In the genomic region with DNA sequence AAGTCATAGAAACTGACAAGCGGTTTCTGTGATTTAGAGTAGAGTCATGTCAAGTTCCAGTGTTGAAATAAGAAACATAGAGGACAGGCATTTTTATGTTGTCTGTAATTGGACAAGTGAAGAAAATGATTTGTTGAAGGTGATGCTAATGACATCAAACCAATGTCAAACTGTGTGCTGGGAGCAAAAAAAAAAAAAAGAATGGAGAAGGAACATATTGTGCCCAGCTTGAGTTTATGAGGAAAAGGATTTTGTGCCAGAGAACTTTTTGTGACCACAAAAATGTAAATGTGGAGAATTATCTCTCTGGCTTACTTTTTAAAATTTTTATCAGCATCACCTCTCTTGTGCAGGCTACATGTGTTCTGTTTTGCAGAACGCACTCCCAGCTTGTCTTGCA, we compare ENCODE assay signal across 16 cellular contexts.
"Had no signal": no experiment of that assay in that cellular context is flagged by ENCODE, and none has a peak within 500 bp of the region (broad histone marks: within the 10 kb centered on the region; RNA-seq: fewer than 3 reads in every experiment).

No MANE protein-coding gene starts in this region.

- H3K9me3 ChIP-seq: ascending aorta had no signal

- H3K4me1 ChIP-seq: ascending aorta had no signal

- H3K4me3 Mint-ChIP-seq: activated CD8-positive, alpha-beta T cell treated with anti-CD3 and anti-CD28 coated beads for 36 hours; activated naive CD4-positive, alpha-beta T cell treated with anti-CD3 and anti-CD28 coated beads, Interleukin-2, amount 50 U/mL, for 24 hours; T-helper 1 cell treated with Interleukin-12 subunit alpha and Interleukin-12 subunit beta and Interleukin-4 antibody, amounts not matched to agents 30 μg/mL and 1 μg/mL, for 36 hours had no signal

- H3K27me3 Mint-ChIP-seq: activated CD8-positive, alpha-beta T cell treated with anti-CD3 and anti-CD28 coated beads for 36 hours; activated naive CD4-positive, alpha-beta T cell treated with anti-CD3 and anti-CD28 coated beads, Interleukin-2, amount 50 U/mL, for 24 hours had no signal

- H3K4me3 ChIP-seq: ascending aorta had no signal

- H3K9me3 Mint-ChIP-seq: activated CD8-positive, alpha-beta T cell treated with anti-CD3 and anti-CD28 coated beads for 36 hours; T-helper 1 cell treated with Interleukin-12 subunit alpha and Interleukin-12 subunit beta and Interleukin-4 antibody, amounts not matched to agents 30 μg/mL and 1 μg/mL, for 36 hours had no signal

- DNase-seq: activated CD4-positive, alpha-beta T cell treated with anti-CD3 and anti-CD28 coated beads for 4 hours; activated CD8-positive, alpha-beta memory T cell treated with anti-CD3 and anti-CD28 coated beads, Interleukin-2, amount 50 U/mL, for 4 hours; activated CD8-positive, alpha-beta T cell treated with anti-CD3 and anti-CD28 coated beads for 36 hours; amniotic stem cell; MM.1S; NCI-H1105; NCI-H1436 treated with DMSO at 0.1 percent for 48 hours; NCI-H187; NCI-H2081; NCI-H524; PC-3; SHP77 had no signal

- H3K27ac ChIP-seq: ascending aorta had no signal

- H3K36me3 ChIP-seq: ascending aorta had no signal

- H3K36me3 Mint-ChIP-seq: activated naive CD4-positive, alpha-beta T cell treated with anti-CD3 and anti-CD28 coated beads, Interleukin-2, amount 50 U/mL, for 24 hours had no signal

- H3K27ac Mint-ChIP-seq: activated CD8-positive, alpha-beta T cell treated with anti-CD3 and anti-CD28 coated beads for 36 hours; activated naive CD4-positive, alpha-beta T cell treated with anti-CD3 and anti-CD28 coated beads, Interleukin-2, amount 50 U/mL, for 24 hours; T-helper 1 cell treated with Interleukin-12 subunit alpha and Interleukin-12 subunit beta and Interleukin-4 antibody, amounts not matched to agents 30 μg/mL and 1 μg/mL, for 36 hours had no signal

- ATAC-seq: activated CD4-positive, CD25-positive, alpha-beta regulatory T cell treated with anti-CD3 and anti-CD28 coated beads, Interleukin-2, amount 50 U/mL, for 24 hours; activated CD8-positive, alpha-beta T cell treated with anti-CD3 and anti-CD28 coated beads for 36 hours; PC-3 had no signal

- H3K27me3 ChIP-seq: ascending aorta had no signal

- H3K4me1 Mint-ChIP-seq: activated naive CD4-positive, alpha-beta T cell treated with anti-CD3 and anti-CD28 coated beads, Interleukin-2, amount 50 U/mL, for 24 hours had no signal
